Comparison of ENCODE assay signal across 1 cellular context in the genomic region with DNA sequence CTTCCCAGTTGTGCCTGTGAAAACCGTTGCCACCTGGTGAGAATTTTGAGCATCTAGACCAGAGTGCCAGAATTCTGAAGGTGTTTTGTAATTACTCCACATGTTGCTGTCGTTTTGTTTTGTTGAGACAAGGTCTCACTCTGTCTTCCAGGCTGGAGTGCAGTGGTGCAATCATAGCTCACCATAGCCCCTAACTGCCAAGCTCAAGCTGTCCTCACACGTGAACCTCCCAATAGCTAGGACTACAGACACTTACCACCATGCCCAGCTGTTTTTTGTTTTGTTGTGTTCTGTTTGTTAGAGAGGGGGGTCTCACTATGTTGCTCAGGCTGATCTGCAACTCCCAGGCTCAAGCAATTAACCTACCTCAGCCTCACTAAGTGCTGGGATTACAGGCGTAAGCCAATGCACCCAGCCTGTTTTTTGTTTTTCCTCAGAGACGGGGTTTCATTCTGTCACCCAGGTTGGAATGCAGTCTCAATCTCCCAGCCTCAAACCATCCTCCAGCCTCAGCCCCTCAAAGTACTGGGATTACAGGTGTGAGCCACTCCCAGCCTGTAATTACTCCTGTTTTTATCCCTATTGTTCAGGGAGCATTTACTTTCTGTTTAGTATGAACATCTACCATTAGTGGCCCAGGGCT.
TF ChIP-seq lines count a peak whose summit lies in the region.

No MANE protein-coding gene starts in this region.

TF ChIP-seq in IMR-90, 13 proteins besides CTCF, POLR2A, EP300 and RAD21:
- TF ChIP-seq ELK1 (IDR thresholded peaks at IDR 0.05; ENCODE audit: borderline replicate concordance, low read depth, low read length) (no peak), FOS (IDR thresholded peaks at IDR 0.05; ENCODE audit: low read depth, low read length) (no peak), SMC3 (IDR thresholded peaks at IDR 0.05; ENCODE audit: low read depth, low read length) (no peak), CEBPB (IDR thresholded peaks at IDR 0.05; ENCODE audit: low read depth, low read length) (no peak), MXI1 (IDR thresholded peaks at IDR 0.05; ENCODE audit: borderline replicate concordance, low read depth, low read length) (no peak), NFE2L2 (IDR thresholded peaks at IDR 0.05; ENCODE audit: low read depth, low read length) (no peak), RCOR1 (IDR thresholded peaks at IDR 0.05; ENCODE audit: insufficient replicate concordance, low read length) (no peak), USF2 (IDR thresholded peaks at IDR 0.05; ENCODE audit: low read depth, low read length) (no peak), RFX5 (IDR thresholded peaks at IDR 0.05; ENCODE audit: low read depth, low read length) (no peak), BHLHE40 (IDR thresholded peaks at IDR 0.05; ENCODE audit: low read depth, low read length) (no peak), MAFK (IDR thresholded peaks at IDR 0.05; ENCODE audit: low read depth, low read length) (no peak), MAZ (IDR thresholded peaks at IDR 0.05; ENCODE audit: borderline replicate concordance, low read depth, low read length) (no peak), CHD1 (IDR thresholded peaks at IDR 0.05; ENCODE audit: low read depth, low read length) (no peak)
